8 cellular contexts compared by ENCODE assay signal in genomic region chr17:16229912-16230561, GRCh38. TPM values are rescaled to one million over a fixed set of nuclear protein-coding genes. Genes with fewer than 3 reads are reported as not detected.
DNase-seq lines count a peak whose midpoint lies in the region; ATAC-seq, FAIRE-seq and TF ChIP-seq lines count a peak whose summit lies in the region.
"Not testable (repeated sequence)": the region's sequence is repeated elsewhere in the genome, so short reads cannot be mapped to it uniquely, and the experiment has no call there.

No MANE protein-coding gene starts in this region.

- 87 to 95% methylated on average over 4 to 8 of the region's 8 CpGs for WGBS in endodermal cell (ENCODE audit: insufficient coverage in 1 of 2, insufficient read length in 1 of 2), 2 experiments

- not testable (repeated sequence) for H3K4me3 ChIP-seq in BLaER1 treated with 17β-estradiol and CSF1 and Interleukin-3, amounts not matched to agents 10 nM and 100 nM; endodermal cell (ENCODE audit: low read length)

- peak; percentile 52 for FAIRE-seq in H54 (lab: Jason Lieb, UNC)

- H3K4me2 ChIP-seq in BLaER1 treated with 17β-estradiol and CSF1 and Interleukin-3, amounts not matched to agents 10 nM and 100 nM: peak overlapping the region; percentile 22 to 70 (median 50); a peak in 20 of 22 replicates

- H3K4me3 Mint-ChIP-seq in activated CD4-positive, alpha-beta memory T cell treated with anti-CD3 and anti-CD28 coated beads for 36 hours: peak overlapping the region; percentile 48
- H3K4me3 Mint-ChIP-seq in activated T-cell treated with anti-CD3 and anti-CD28 coated beads, Interleukin-2, amount 50 U/mL, for 72 hours: peak overlapping the region; percentile 80 to 83
- H3K4me3 Mint-ChIP-seq in activated naive CD8-positive, alpha-beta T cell treated with anti-CD3 and anti-CD28 coated beads for 36 hours: peak overlapping the region; percentile 45
- H3K4me3 Mint-ChIP-seq in endodermal cell: not testable (repeated sequence)
- peak overlapping the region; percentile 72 for H3K4me3 Mint-ChIP-seq in stimulated activated naive CD8-positive, alpha-beta T cell treated with anti-CD3 and anti-CD28 coated beads, Interleukin-15, Interleukin-2, amounts not matched to agents 100 ng/mL and 50 ng/mL, for 24 hours

- not testable (repeated sequence) for H3K36me3 Mint-ChIP-seq in activated CD4-positive, alpha-beta memory T cell treated with anti-CD3 and anti-CD28 coated beads for 36 hours; endodermal cell (ENCODE audit: low read depth)
- peaks cover 0 to 11% of the 10 kb centered on the region in 2 donors for H3K36me3 Mint-ChIP-seq in activated T-cell treated with anti-CD3 and anti-CD28 coated beads, Interleukin-2, amount 50 U/mL, for 72 hours (ENCODE audit: insufficient read depth in 2 of 2)
- peaks cover 26% of the 10 kb centered on the region for H3K36me3 Mint-ChIP-seq in activated naive CD8-positive, alpha-beta T cell treated with anti-CD3 and anti-CD28 coated beads for 36 hours
- peaks cover 21% of the 10 kb centered on the region for H3K36me3 Mint-ChIP-seq in stimulated activated naive CD8-positive, alpha-beta T cell treated with anti-CD3 and anti-CD28 coated beads, Interleukin-15, Interleukin-2, amounts not matched to agents 100 ng/mL and 50 ng/mL, for 24 hours (ENCODE audit: low read depth)

- peak; percentile 12 to 18 for ATAC-seq in activated T-cell treated with anti-CD3 and anti-CD28 coated beads, Interleukin-2, amount 50 U/mL, for 72 hours (replicated peaks in 1 of 2)

- CTCF ChIA-PET in activated CD4-positive, alpha-beta memory T cell treated with anti-CD3 and anti-CD28 coated beads for 36 hours (lab: Charles Lee): interaction anchor here (1.0 kb wide), 1 partner anchor 56 kb away, joined by 5 read pairs; no protein-coding TSS in a partner anchor

- peaks cover 21% of the 10 kb centered on the region for H3K4me1 Mint-ChIP-seq in activated CD4-positive, alpha-beta memory T cell treated with anti-CD3 and anti-CD28 coated beads for 36 hours (ENCODE audit: low read depth)
- H3K4me1 Mint-ChIP-seq in activated T-cell treated with anti-CD3 and anti-CD28 coated beads, Interleukin-2, amount 50 U/mL, for 72 hours (ENCODE audit: low read depth): peaks cover 24% of the 10 kb centered on the region
- peaks cover 28% of the 10 kb centered on the region for H3K4me1 Mint-ChIP-seq in activated naive CD8-positive, alpha-beta T cell treated with anti-CD3 and anti-CD28 coated beads for 36 hours
- H3K4me1 Mint-ChIP-seq in endodermal cell: not testable (repeated sequence)
- H3K4me1 Mint-ChIP-seq in stimulated activated naive CD8-positive, alpha-beta T cell treated with anti-CD3 and anti-CD28 coated beads, Interleukin-15, Interleukin-2, amounts not matched to agents 100 ng/mL and 50 ng/mL, for 24 hours (ENCODE audit: low read depth): peaks cover 22% of the 10 kb centered on the region

- H3K27ac Mint-ChIP-seq in activated CD4-positive, alpha-beta memory T cell treated with anti-CD3 and anti-CD28 coated beads for 36 hours: peak overlapping the region; percentile 84
- H3K27ac Mint-ChIP-seq in activated T-cell treated with anti-CD3 and anti-CD28 coated beads, Interleukin-2, amount 50 U/mL, for 72 hours: peak overlapping the region; percentile 89
- H3K27ac Mint-ChIP-seq in activated naive CD8-positive, alpha-beta T cell treated with anti-CD3 and anti-CD28 coated beads for 36 hours: peak overlapping the region; percentile 87
- H3K27ac Mint-ChIP-seq in endodermal cell: peak overlapping the region; percentile 4
- peak overlapping the region; percentile 92 for H3K27ac Mint-ChIP-seq in stimulated activated naive CD8-positive, alpha-beta T cell treated with anti-CD3 and anti-CD28 coated beads, Interleukin-15, Interleukin-2, amounts not matched to agents 100 ng/mL and 50 ng/mL, for 24 hours

- H3K9me3 Mint-ChIP-seq in activated CD4-positive, alpha-beta memory T cell treated with anti-CD3 and anti-CD28 coated beads for 36 hours; activated T-cell treated with anti-CD3 and anti-CD28 coated beads, Interleukin-2, amount 50 U/mL, for 72 hours; activated naive CD8-positive, alpha-beta T cell treated with anti-CD3 and anti-CD28 coated beads for 36 hours; endodermal cell; stimulated activated naive CD8-positive, alpha-beta T cell treated with anti-CD3 and anti-CD28 coated beads, Interleukin-15, Interleukin-2, amounts not matched to agents 100 ng/mL and 50 ng/mL, for 24 hours: not testable (repeated sequence)

- not testable (repeated sequence) for H3K9me3 ChIP-seq in BLaER1 treated with 17β-estradiol and CSF1 and Interleukin-3, amounts not matched to agents 10 nM and 100 nM (replicated peaks in 1 of 11); endodermal cell (ENCODE audit: control insufficient read depth, low read length)

- not testable (repeated sequence) for DNase-seq in H54 (ENCODE audit: insufficient read length, low spot score); activated CD4-positive, alpha-beta memory T cell treated with anti-CD3 and anti-CD28 coated beads for 36 hours; activated T-cell treated with anti-CD3 and anti-CD28 coated beads, Interleukin-2, amount 50 U/mL, for 72 hours; activated naive CD8-positive, alpha-beta T cell treated with anti-CD3 and anti-CD28 coated beads for 36 hours; endodermal cell
- peak; percentile 38 for DNase-seq in SW480 (ENCODE audit: low spot score)

- intact Hi-C loops in activated CD4-positive, alpha-beta memory T cell treated with anti-CD3 and anti-CD28 coated beads for 36 hours (cut with micrococcal nuclease): loop anchor here (1.0 kb wide), 4 partner anchors 13 to 208 kb away; partner anchors contain the start of gene PIGL

- TF ChIP-seq CTCF in endodermal cell (conservative IDR thresholded peaks at IDR 0.05): not testable (repeated sequence)

- H3K27ac ChIP-seq in BLaER1 treated with 17β-estradiol and CSF1 and Interleukin-3, amounts not matched to agents 10 nM and 100 nM: peak overlapping the region in 2 of 11 experiments; percentile 3 to 7; a peak in 4 of 22 replicates
- H3K27ac ChIP-seq in endodermal cell (ENCODE audit: low read depth, low read length): not testable (repeated sequence)

- not testable (repeated sequence) for H3K27me3 Mint-ChIP-seq in activated CD4-positive, alpha-beta memory T cell treated with anti-CD3 and anti-CD28 coated beads for 36 hours; activated T-cell treated with anti-CD3 and anti-CD28 coated beads, Interleukin-2, amount 50 U/mL, for 72 hours (ENCODE audit: low read depth); activated naive CD8-positive, alpha-beta T cell treated with anti-CD3 and anti-CD28 coated beads for 36 hours; endodermal cell (ENCODE audit: insufficient read depth); stimulated activated naive CD8-positive, alpha-beta T cell treated with anti-CD3 and anti-CD28 coated beads, Interleukin-15, Interleukin-2, amounts not matched to agents 100 ng/mL and 50 ng/mL, for 24 hours

- POLR2A ChIA-PET in activated CD4-positive, alpha-beta memory T cell treated with anti-CD3 and anti-CD28 coated beads for 36 hours (lab: Charles Lee): interaction anchor here (1.0 to 1.3 kb wide), 3 partner anchors 13 to 151 kb away, joined by 3 to 7 read pairs (median 4); partner anchors contain the start of genes PIGL and UBB

- H3K27me3 ChIP-seq in BLaER1 treated with 17β-estradiol and CSF1 and Interleukin-3, amounts not matched to agents 10 nM and 100 nM; endodermal cell (ENCODE audit: control insufficient read depth, insufficient read depth, low read length, poor library complexity, severe bottlenecking): not testable (repeated sequence)

- peaks cover 0 to 14% (median 0%) of the 10 kb centered on the region in 11 experiments; a peak in 3 of 22 replicates for H4K20me1 ChIP-seq in BLaER1 treated with 17β-estradiol and CSF1 and Interleukin-3, amounts not matched to agents 10 nM and 100 nM

- TF ChIP-seq POLR2A in H54 (IDR thresholded peaks at IDR 0.05; ENCODE audit: low read depth, low read length): not testable (repeated sequence)

- H3K36me3 ChIP-seq in BLaER1 treated with 17β-estradiol and CSF1 and Interleukin-3, amounts not matched to agents 10 nM and 100 nM: peaks cover 0 to 60% (median 26%) of the 10 kb centered on the region in 11 experiments; a peak in 17 of 22 replicates
- peaks cover 21% of the 10 kb centered on the region for H3K36me3 ChIP-seq in endodermal cell (ENCODE audit: control insufficient read depth, insufficient read depth, low read length)

- H3K4me1 ChIP-seq in BLaER1 treated with 17β-estradiol and CSF1 and Interleukin-3, amounts not matched to agents 10 nM and 100 nM: peaks cover 13 to 21% (median 16%) of the 10 kb centered on the region in 10 experiments
- H3K4me1 ChIP-seq in endodermal cell (ENCODE audit: control insufficient read depth, insufficient read depth, low read length): not testable (repeated sequence)

- not testable (repeated sequence) for H3K9ac ChIP-seq in BLaER1 treated with 17β-estradiol and CSF1 and Interleukin-3, amounts not matched to agents 10 nM and 100 nM; endodermal cell (ENCODE audit: extremely low read depth, low read length, poor library complexity, severe bottlenecking)

RNA-seq across cellular contexts. Expression of gene PIGL, which starts 13.0 kb away (rescaled TPM):
- total RNA-seq in activated CD4-positive, alpha-beta memory T cell treated with anti-CD3 and anti-CD28 coated beads for 36 hours: 10 to 100 TPM; 31.6 to 33.7 TPM
- 10 to 100 TPM; 42.5 to 51.9 TPM for total RNA-seq in activated T-cell treated with anti-CD3 and anti-CD28 coated beads, Interleukin-2, amount 50 U/mL, for 72 hours
- total RNA-seq in activated naive CD8-positive, alpha-beta T cell treated with anti-CD3 and anti-CD28 coated beads for 36 hours: 10 to 100 TPM; 29.9 to 31.3 TPM
- total RNA-seq in endodermal cell: 10 to 100 TPM; 41.1 to 57.0 TPM
- 43.8 TPM for polyA plus RNA-seq in endodermal cell (2013, experiment 1 of 2)
- polyA plus RNA-seq in endodermal cell (2013, experiment 2 of 2): 35.3 TPM

RNA-seq across cellular contexts. Expression of gene NCOR1, which starts 14.7 kb away (rescaled TPM):
- 100 to 1,000 TPM; 104 to 112 TPM for total RNA-seq in activated CD4-positive, alpha-beta memory T cell treated with anti-CD3 and anti-CD28 coated beads for 36 hours
- total RNA-seq in activated T-cell treated with anti-CD3 and anti-CD28 coated beads, Interleukin-2, amount 50 U/mL, for 72 hours: 100 to 1,000 TPM; 117 to 130 TPM
- 100 to 1,000 TPM; 122 to 131 TPM for total RNA-seq in activated naive CD8-positive, alpha-beta T cell treated with anti-CD3 and anti-CD28 coated beads for 36 hours
- 100 to 1,000 TPM; 112 to 141 TPM for total RNA-seq in endodermal cell
- polyA plus RNA-seq in endodermal cell (2013, experiment 1 of 2): 84.3 TPM
- polyA plus RNA-seq in endodermal cell (2013, experiment 2 of 2): 72.4 TPM

Comparison
In these comparisons a context has a peak if more than half of its experiments do, and no peak if none do; other contexts are left out.
1. H3K27ac Mint-ChIP-seq: peak in every context shown above with its lines; median percentile 92 in stimulated activated naive CD8-positive, alpha-beta T cell treated with anti-CD3 and anti-CD28 coated beads, Interleukin-15, Interleukin-2, amounts not matched to agents 100 ng/mL and 50 ng/mL, for 24 hours; 89 in activated T-cell treated with anti-CD3 and anti-CD28 coated beads, Interleukin-2, amount 50 U/mL, for 72 hours; 87 in activated naive CD8-positive, alpha-beta T cell treated with anti-CD3 and anti-CD28 coated beads for 36 hours; 84 in activated CD4-positive, alpha-beta memory T cell treated with anti-CD3 and anti-CD28 coated beads for 36 hours; 4 in endodermal cell.